Comparison of ENCODE assay signal across 10 cellular contexts in genomic region chr12:102965281-102966155, GRCh38. TPM values are rescaled to one million over a fixed set of nuclear protein-coding genes. Genes with fewer than 3 reads are reported as not detected.
DNase-seq lines count a peak whose midpoint lies in the region; ATAC-seq and TF ChIP-seq lines count a peak whose summit lies in the region.
"Had no signal": no experiment of that assay in that cellular context is flagged by ENCODE, and none has a peak within 500 bp of the region (broad histone marks: within the 10 kb centered on the region; RNA-seq: fewer than 3 reads in every experiment).

No MANE protein-coding gene starts in this region.

- BruUV-seq in MCF 10A (replicated peaks; lab: Mats Ljungman, UMichigan): no TSS peak

- no peak overlapping the region for H3K4me3 Mint-ChIP-seq in MCF 10A (ENCODE audit: unreplicated experiment)

- H3K4me1 ChIP-seq in breast epithelium (no peaks in the 10 kb centered on the region), suprapubic skin (peaks cover 6% of the 10 kb centered on the region)

- intact Hi-C loops in breast epithelium (cut with DNase I; ENCODE audit: low total_unique reads): loop anchor here (2.0 kb wide), 1 partner anchor 13 kb away; no protein-coding TSS in a partner anchor
- intact Hi-C loops in MCF 10A (cut with micrococcal nuclease): no loop called here
- intact Hi-C loops in head of caudate nucleus (cut with DNase I): loop anchor here (2.0 kb wide), 1 partner anchor 47 kb away; no protein-coding TSS in a partner anchor
- intact Hi-C loops in posterior vena cava (cut with DNase I): no loop called here

- H3K27me3 ChIP-seq in breast epithelium (peaks cover 0 to 58% of the 10 kb centered on the region in 2 donors), suprapubic skin (peaks cover 74% of the 10 kb centered on the region)

- no peaks in the 10 kb centered on the region for H3K36me3 Mint-ChIP-seq in MCF 10A (ENCODE audit: insufficient read depth, unreplicated experiment)

- DNase-seq in breast epithelium (ENCODE audit: low spot score in 2 of 2) (no peak), MCF 10A (ENCODE audit: unreplicated experiment) (no peak), NCI-H2196 (lab: John Stamatoyannopoulos, UW; ENCODE audit: unreplicated experiment) (peak; percentile 48), head of caudate nucleus (peak in 40 of 42 donors; percentile 21 to 78 (median 60)), suprapubic skin (ENCODE audit: low spot score in 2 of 2) (no peak), posterior vena cava (ENCODE audit: low spot score) (no peak), epidermal melanocyte (ENCODE audit: insufficient read length, low spot score) (no peak)
- DNase-seq: NCI-H1694 treated with DMSO at 0.1 percent for 48 hours had no signal

- CTCF ChIA-PET in MCF 10A (lab: Yijun Ruan, JAX): no interaction called here

- no peak for ATAC-seq in HG03442 (IDR thresholded peaks at IDR 0.05; ENCODE audit: unreplicated experiment)

- H3K9me3 Mint-ChIP-seq in MCF 10A (ENCODE audit: unreplicated experiment): peaks cover 29% of the 10 kb centered on the region

- TF ChIP-seq POLR2A in breast epithelium (IDR thresholded peaks at IDR 0.05) (no peak), suprapubic skin (IDR thresholded peaks at IDR 0.05) (no peak)

- TF ChIP-seq EP300 in suprapubic skin (IDR thresholded peaks at IDR 0.05): no peak

- POLR2A ChIA-PET in MCF 10A (lab: Yijun Ruan, JAX): no interaction called here

- WGBS in suprapubic skin: 2% methylated on average over 38 of the region's 38 CpGs

- TF ChIP-seq CTCF in breast epithelium (IDR thresholded peaks at IDR 0.05) (no peak), MCF 10A (IDR thresholded peaks at IDR 0.05; ENCODE audit: unreplicated experiment) (no peak), suprapubic skin (IDR thresholded peaks at IDR 0.05) (no peak)

- H3K9me3 ChIP-seq in breast epithelium: peaks cover 5 to 8% of the 10 kb centered on the region in 2 donors
- H3K9me3 ChIP-seq in suprapubic skin: no peaks in the 10 kb centered on the region

- H3K36me3 ChIP-seq in breast epithelium: no peaks in the 10 kb centered on the region
- H3K36me3 ChIP-seq in suprapubic skin: no peaks in the 10 kb centered on the region

- H3K4me1 Mint-ChIP-seq in MCF 10A (ENCODE audit: insufficient read depth, unreplicated experiment): no peaks in the 10 kb centered on the region

- H3K27me3 Mint-ChIP-seq in MCF 10A (ENCODE audit: insufficient read depth, unreplicated experiment): peaks cover 18% of the 10 kb centered on the region

- H3K4me3 ChIP-seq in breast epithelium (peak overlapping the region in 2 of 3 donors; percentile 35 to 51), suprapubic skin (peak overlapping the region; percentile 9)

- H3K27ac ChIP-seq in breast epithelium (no peak overlapping the region), suprapubic skin (no peak overlapping the region)

- H3K27ac Mint-ChIP-seq in MCF 10A (ENCODE audit: low read depth, unreplicated experiment): no peak overlapping the region

RNA-seq across cellular contexts. Expression of gene ASCL1, which starts 8.0 kb away (rescaled TPM):
- total RNA-seq in breast epithelium (under 1 TPM in 1 of 3 donors, not detected in 2; 0.15 TPM), MCF 10A (2022) (not detected in 2 replicates), suprapubic skin (not detected), posterior vena cava (not detected)
- total RNA-seq: myocyte had no signal

RNA-seq across cellular contexts. Expression of gene PAH, which starts 48.5 kb away (rescaled TPM):
- total RNA-seq in breast epithelium (1 to 10 TPM in 1 of 3 donors, not detected in 2; 2.8 TPM), MCF 10A (2022) (not detected in 2 replicates), suprapubic skin (1 to 10 TPM in 1 of 4 donors, not detected in 3; 1.5 TPM), posterior vena cava (under 1 TPM in 1 of 2 donors, not detected in 1; 0.37 TPM)
- total RNA-seq: myocyte had no signal

Comparison
In these comparisons a context has a peak if more than half of its experiments do, and no peak if none do; other contexts are left out.
1. intact Hi-C loops: an anchor here in breast epithelium (2.0 kb wide) and head of caudate nucleus (2.0 kb wide); none called in MCF 10A and posterior vena cava.
2. DNase-seq: peak in NCI-H2196 (single experiment) and head of caudate nucleus (40 of 42); none in breast epithelium (0 of 2), MCF 10A (single experiment), suprapubic skin (0 of 2), posterior vena cava (single experiment) and epidermal melanocyte (single experiment).